1 cellular context compared by ENCODE assay signal in the genomic region with DNA sequence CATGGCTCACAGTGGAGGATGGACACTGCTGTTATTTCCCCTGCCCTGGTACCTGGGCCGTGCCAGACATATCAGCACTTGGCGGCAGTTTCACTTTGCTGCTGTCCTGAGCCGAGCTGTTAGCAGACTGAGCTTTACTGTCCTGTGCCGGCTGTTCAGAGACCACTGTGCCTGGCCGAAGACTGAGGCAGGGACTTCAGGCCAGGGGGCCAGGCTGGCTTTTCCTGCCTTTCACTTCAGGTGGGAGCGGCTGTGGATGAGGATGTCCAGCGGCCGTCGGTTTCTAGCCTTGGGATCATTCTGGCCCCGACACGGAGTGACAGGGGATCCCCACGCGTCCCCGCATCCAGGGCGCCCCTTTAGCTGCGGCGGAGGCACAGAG.
TF ChIP-seq lines count a peak whose summit lies in the region.

No MANE protein-coding gene starts in this region.

TF ChIP-seq in GM23338, 12 proteins besides CTCF, POLR2A, EP300 and RAD21 (continued from another document):
- TF ChIP-seq ZNF462 (CRISPR knock-in tag; IDR thresholded peaks at IDR 0.05) (no peak), REST (IDR thresholded peaks at IDR 0.05; ENCODE audit: unreplicated experiment) (no peak)
